In genomic region chr5:76426391-76426802, GRCh38 we compare ENCODE assay signal across 20 cellular contexts. TPM values are rescaled to one million over a fixed set of nuclear protein-coding genes. Genes with fewer than 3 reads are reported as not detected.
DNase-seq lines count a peak whose midpoint lies in the region; FAIRE-seq and TF ChIP-seq lines count a peak whose summit lies in the region.
"Had no signal": no experiment of that assay in that cellular context is flagged by ENCODE, and none has a peak within 500 bp of the region (broad histone marks: within the 10 kb centered on the region; RNA-seq: fewer than 3 reads in every experiment).

No MANE protein-coding gene starts in this region.

- no peaks in the 10 kb centered on the region for H3K36me3 Mint-ChIP-seq in astrocyte (ENCODE audit: low read depth, unreplicated experiment)
- H3K36me3 Mint-ChIP-seq in activated naive CD4-positive, alpha-beta T cell treated with anti-CD3 and anti-CD28 coated beads for 36 hours (ENCODE audit: low read depth) = peaks cover 10% of the 10 kb centered on the region
- H3K36me3 Mint-ChIP-seq: mesothelial cell of epicardium had no signal

- FAIRE-seq in astrocyte (lab: Jason Lieb, UNC) = no peak
- FAIRE-seq in urothelium cell line (lab: Jason Lieb, UNC) = no peak

- H3K23ac ChIP-seq in neuronal stem cell (ENCODE audit: low read depth, low read length, poor library complexity) = no peak overlapping the region

- in situ Hi-C loops in G401 (cut with HindIII; ENCODE audit: low sequenced_read_pairs) = no loop called here

- no peak overlapping the region for H3K27ac Mint-ChIP-seq in astrocyte (ENCODE audit: unreplicated experiment)
- H3K27ac Mint-ChIP-seq in activated naive CD4-positive, alpha-beta T cell treated with anti-CD3 and anti-CD28 coated beads for 36 hours = no peak overlapping the region
- H3K27ac Mint-ChIP-seq: mesothelial cell of epicardium had no signal

- H2BK120ac ChIP-seq in neuronal stem cell (ENCODE audit: low read depth, low read length) = no peak overlapping the region

- H2AFZ ChIP-seq in astrocyte (ENCODE audit: low read depth, low read length) (no peak overlapping the region), neuronal stem cell (ENCODE audit: low read length) (peak overlapping the region; percentile 55)

- no peak overlapping the region for H3K9ac ChIP-seq in astrocyte (ENCODE audit: low read length)
- H3K9ac ChIP-seq in neuronal stem cell (ENCODE audit: low read depth, low read length, poor library complexity) = no peak overlapping the region

- no peak overlapping the region for H3K4me3 Mint-ChIP-seq in astrocyte (ENCODE audit: unreplicated experiment)
- no peak overlapping the region for H3K4me3 Mint-ChIP-seq in activated naive CD4-positive, alpha-beta T cell treated with anti-CD3 and anti-CD28 coated beads for 36 hours
- H3K4me3 Mint-ChIP-seq: mesothelial cell of epicardium had no signal

- no peak overlapping the region for H4K8ac ChIP-seq in neuronal stem cell (ENCODE audit: low read depth, low read length)

- H3K18ac ChIP-seq in neuronal stem cell (ENCODE audit: low read length) = no peak overlapping the region

- TF ChIP-seq CTCF in astrocyte (IDR thresholded peaks at IDR 0.05; ENCODE audit: insufficient read depth, low read depth, low read length) = no peak

- H2AK5ac ChIP-seq in neuronal stem cell (ENCODE audit: low read depth, low read length) = no peak overlapping the region

- no peaks in the 10 kb centered on the region for H4K20me1 ChIP-seq in astrocyte (ENCODE audit: insufficient read depth, low read length)

- H3K79me1 ChIP-seq in neuronal stem cell (ENCODE audit: low read depth, low read length) = no peaks in the 10 kb centered on the region

- no peak overlapping the region for H2BK15ac ChIP-seq in neuronal stem cell (ENCODE audit: low read length)

- H3K4me3 ChIP-seq in astrocyte (ENCODE audit: insufficient read depth, low read depth, low read length) (no peak overlapping the region), iPS-18c (ENCODE audit: insufficient read depth, low read depth, low read length) (0 out of 2 replicates have a peak overlapping the region, but pooled peaks have one; percentile 5), neuronal stem cell (ENCODE audit: low read length in 2 of 2) (peak overlapping the region in 1 of 2 donors; percentile 16)
- H3K4me3 ChIP-seq: SJSA1, vagina had no signal

- H2BK12ac ChIP-seq in neuronal stem cell (ENCODE audit: low read length) = no peak overlapping the region

- H3K27me3 Mint-ChIP-seq in astrocyte (ENCODE audit: low read depth, unreplicated experiment) = peaks cover 10% of the 10 kb centered on the region
- no peaks in the 10 kb centered on the region for H3K27me3 Mint-ChIP-seq in activated naive CD4-positive, alpha-beta T cell treated with anti-CD3 and anti-CD28 coated beads for 36 hours (ENCODE audit: low read depth)

- H3K36me3 ChIP-seq in astrocyte (ENCODE audit: insufficient read depth, low read length) (no peaks in the 10 kb centered on the region), neuronal stem cell (replicated peaks in 1 of 2; ENCODE audit: control insufficient read depth in 2 of 2, insufficient read depth in 2 of 2, low read length in 2 of 2) (no peaks in the 10 kb centered on the region)
- H3K36me3 ChIP-seq: SJSA1, vagina had no signal

- peaks cover 1% of the 10 kb centered on the region for H3K9me3 Mint-ChIP-seq in astrocyte (ENCODE audit: unreplicated experiment)
- no peaks in the 10 kb centered on the region for H3K9me3 Mint-ChIP-seq in activated naive CD4-positive, alpha-beta T cell treated with anti-CD3 and anti-CD28 coated beads for 36 hours
- H3K9me3 Mint-ChIP-seq: mesothelial cell of epicardium had no signal

- H3K9me3 ChIP-seq in astrocyte (ENCODE audit: insufficient read depth, low read depth, low read length) (no peaks in the 10 kb centered on the region), iPS-18c (ENCODE audit: control insufficient read depth, insufficient read depth, low read length) (no peaks in the 10 kb centered on the region), neuronal stem cell (replicated peaks in 1 of 2; ENCODE audit: control insufficient read depth in 2 of 2, insufficient read depth in 1 of 2, low read depth in 1 of 2, low read length in 2 of 2) (no peaks in the 10 kb centered on the region)
- H3K9me3 ChIP-seq: SJSA1, vagina had no signal

- no peak overlapping the region for H4K91ac ChIP-seq in neuronal stem cell (ENCODE audit: low read depth, low read length, poor library complexity)

- H3K4ac ChIP-seq in neuronal stem cell (ENCODE audit: low read length) = no peak overlapping the region

- DNase-seq in G401 (ENCODE audit: low spot score) (peak; percentile 7), astrocyte (ENCODE audit: low read depth) (no peak), neuronal stem cell (ENCODE audit: low spot score) (peak; percentile 9), urothelium cell line (ENCODE audit: low spot score) (no peak), activated gamma-delta T cell treated with Interleukin-2 at 50 U/mL for 16 hours (no peak)
- no peak for DNase-seq in activated CD4-positive, alpha-beta T cell treated with anti-CD3 and anti-CD28 coated beads for 48 hours
- DNase-seq in activated naive CD4-positive, alpha-beta T cell treated with anti-CD3 and anti-CD28 coated beads for 36 hours = no peak
- DNase-seq: activated CD4-positive, alpha-beta T cell treated with anti-CD3 and anti-CD28 coated beads for 1 hour; aorta; cortex of kidney; erythroblast; KG1; NCI-H1092; NCI-H526 treated with DMSO at 0.1 percent for 48 hours; OCI-M1; stimulated activated CD4-positive, alpha-beta T cell treated with anti-CD3 and anti-CD28 coated beads, Interleukin-2, amount 100 ng/mL, for 24 hours had no signal

- no peak overlapping the region for H3K27ac ChIP-seq in astrocyte (ENCODE audit: low read depth, low read length)
- H3K27ac ChIP-seq in neuronal stem cell (replicated peaks; ENCODE audit: low read length) = peak overlapping the region; percentile 52
- H3K27ac ChIP-seq: SJSA1, vagina had no signal

- H3K14ac ChIP-seq in neuronal stem cell (ENCODE audit: low read length) = no peak overlapping the region

- H3K4me1 ChIP-seq in astrocyte (ENCODE audit: insufficient read depth, low read length) = peaks cover 6% of the 10 kb centered on the region
- H3K4me1 ChIP-seq in neuronal stem cell (ENCODE audit: control insufficient read depth in 2 of 2, insufficient read depth in 1 of 2, low read depth in 1 of 2, low read length in 2 of 2) = peaks cover 25 to 33% of the 10 kb centered on the region in 2 donors
- H3K4me1 ChIP-seq: SJSA1, vagina had no signal

- peaks cover 8% of the 10 kb centered on the region for H3K4me1 Mint-ChIP-seq in astrocyte (ENCODE audit: low read depth, unreplicated experiment)
- peaks cover 29% of the 10 kb centered on the region for H3K4me1 Mint-ChIP-seq in activated naive CD4-positive, alpha-beta T cell treated with anti-CD3 and anti-CD28 coated beads for 36 hours (ENCODE audit: low read depth)

- no peaks in the 10 kb centered on the region for H3K27me3 ChIP-seq in astrocyte (ENCODE audit: insufficient read depth, low read length)
- no peaks in the 10 kb centered on the region for H3K27me3 ChIP-seq in neuronal stem cell (ENCODE audit: control insufficient read depth in 3 of 3, insufficient read depth in 3 of 3, low read depth in 1 of 3, low read length in 3 of 3)
- H3K27me3 ChIP-seq: vagina had no signal

- H3K79me2 ChIP-seq in astrocyte (ENCODE audit: insufficient read depth, low read length) = no peaks in the 10 kb centered on the region

- WGBS in neuronal stem cell (ENCODE audit: extremely low coverage in 2 of 2, insufficient read length in 2 of 2, insufficient replicate concordance in 1 of 2), 2 donors = no CpG with 5 or more reads among the region's 6 CpGs

- H2BK5ac ChIP-seq in neuronal stem cell (ENCODE audit: low read length) = no peak overlapping the region

- intact Hi-C loops in activated naive CD4-positive, alpha-beta T cell treated with anti-CD3 and anti-CD28 coated beads for 36 hours (cut with micrococcal nuclease) = no loop called here

- CTCF ChIA-PET in activated naive CD4-positive, alpha-beta T cell treated with anti-CD3 and anti-CD28 coated beads for 36 hours (lab: Charles Lee) = no interaction called here

- H3K4me2 ChIP-seq in astrocyte (ENCODE audit: low read length) = peak overlapping the region; percentile 22
- no peak overlapping the region for H3K4me2 ChIP-seq in neuronal stem cell (ENCODE audit: insufficient read depth, low read length, poor library complexity, severe bottlenecking)

RNA-seq across cellular contexts. Expression of gene IQGAP2, which starts 23.3 kb away (rescaled TPM):
- total RNA-seq in G401 (2014; rRNA removed; shearing (Covaris generic)) = 77.4 and 83.2 TPM in 2 replicates
- 1.9 and 2.9 TPM in 2 replicates for total RNA-seq in astrocyte
- 9.9 TPM for polyA plus RNA-seq in neuronal stem cell (2013, experiment 1 of 2)
- polyA plus RNA-seq in neuronal stem cell (2013, experiment 2 of 2) = 10.5 TPM
- total RNA-seq in activated naive CD4-positive, alpha-beta T cell treated with anti-CD3 and anti-CD28 coated beads for 36 hours = 10 to 100 TPM; 54.6 to 55.9 TPM

Comparison
In these comparisons a context has a peak if more than half of its experiments do, and no peak if none do; other contexts are left out.
1. DNase-seq: peak in G401 (single experiment) and neuronal stem cell (single experiment); none in astrocyte (single experiment), urothelium cell line (single experiment), activated CD4-positive, alpha-beta T cell treated with anti-CD3 and anti-CD28 coated beads for 48 hours (single experiment), activated naive CD4-positive, alpha-beta T cell treated with anti-CD3 and anti-CD28 coated beads for 36 hours (single experiment) and activated gamma-delta T cell treated with Interleukin-2 at 50 U/mL for 16 hours (single experiment).
2. RNA of gene IQGAP2, which starts 23.3 kb away (total RNA-seq): 77.4 to 83.2 TPM in G401 and 54.6 to 55.9 TPM in activated naive CD4-positive, alpha-beta T cell treated with anti-CD3 and anti-CD28 coated beads for 36 hours; 1.9 to 2.9 TPM in astrocyte; every median in the first group is over 10 times any median in the second.